9 cellular contexts compared by ENCODE assay signal in genomic region chr9:133403766-133404439, GRCh38. TPM values are rescaled to one million over a fixed set of nuclear protein-coding genes. Genes with fewer than 3 reads are reported as not detected.
A peak's percentile ranks its signal among the peaks of the same experiment; 100 is the strongest.
DNase-seq lines count a peak whose midpoint lies in the region; ATAC-seq and TF ChIP-seq lines count a peak whose summit lies in the region.
"Had no signal": no experiment of that assay in that cellular context is flagged by ENCODE, and none has a peak within 500 bp of the region (broad histone marks: within the 10 kb centered on the region; RNA-seq: fewer than 3 reads in every experiment).

No MANE protein-coding gene starts in this region.

- CTCF ChIA-PET in CD4-positive, alpha-beta memory T cell (lab: Charles Lee; ENCODE audit: partially characterized antibody) = interaction anchor here (0.7 to 4.0 kb wide), 7 partner anchors 19 to 591 kb away, joined by 3 to 20 read pairs (median 3); no protein-coding TSS in a partner anchor

- no peak overlapping the region for H3K4me3 Mint-ChIP-seq in CD4-positive, alpha-beta memory T cell
- no peak overlapping the region for H3K4me3 Mint-ChIP-seq in activated CD4-positive, alpha-beta T cell treated with anti-CD3 and anti-CD28 coated beads, Interleukin-2, amount 10 ng/mL, durations not matched to agents 24 days and 14 days
- H3K4me3 Mint-ChIP-seq: natural killer cell treated with Interleukin-12 subunit alpha and Interleukin-12 subunit beta and Interleukin-15 and Interleukin-18, amount 100 ng/mL, for 72 hours had no signal

- H3K27ac Mint-ChIP-seq in CD4-positive, alpha-beta memory T cell = peak overlapping the region in 4 of 7 donors; percentile 27 to 83 (median 66)
- no peak overlapping the region for H3K27ac Mint-ChIP-seq in activated CD4-positive, alpha-beta T cell treated with anti-CD3 and anti-CD28 coated beads, Interleukin-2, amount 10 ng/mL, durations not matched to agents 24 days and 14 days
- H3K27ac Mint-ChIP-seq: natural killer cell treated with Interleukin-12 subunit alpha and Interleukin-12 subunit beta and Interleukin-15 and Interleukin-18, amount 100 ng/mL, for 72 hours had no signal

- H3K27me3 Mint-ChIP-seq in CD4-positive, alpha-beta memory T cell = no peaks in the 10 kb centered on the region
- no peaks in the 10 kb centered on the region for H3K27me3 Mint-ChIP-seq in activated CD4-positive, alpha-beta T cell treated with anti-CD3 and anti-CD28 coated beads, Interleukin-2, amount 10 ng/mL, durations not matched to agents 24 days and 14 days
- H3K27me3 Mint-ChIP-seq: natural killer cell treated with Interleukin-12 subunit alpha and Interleukin-12 subunit beta and Interleukin-15 and Interleukin-18, amount 100 ng/mL, for 72 hours had no signal

- in situ Hi-C loops in KBM-7 (cut with MboI; ENCODE audit: low pct_unique_long_range_greater_than_20kb, low sequenced_read_pairs) = no loop called here

- H3K9me3 Mint-ChIP-seq in CD4-positive, alpha-beta memory T cell = no peaks in the 10 kb centered on the region
- no peaks in the 10 kb centered on the region for H3K9me3 Mint-ChIP-seq in activated CD4-positive, alpha-beta T cell treated with anti-CD3 and anti-CD28 coated beads, Interleukin-2, amount 10 ng/mL, durations not matched to agents 24 days and 14 days
- H3K9me3 Mint-ChIP-seq: natural killer cell treated with Interleukin-12 subunit alpha and Interleukin-12 subunit beta and Interleukin-15 and Interleukin-18, amount 100 ng/mL, for 72 hours had no signal

- POLR2A ChIA-PET in CD4-positive, alpha-beta memory T cell (lab: Charles Lee; ENCODE audit: partially characterized antibody) = interaction anchor here (1.2 to 2.1 kb wide), 4 partner anchors 12 to 48 kb away, joined by 3 to 4 read pairs (median 4); partner anchors contain the start of genes SURF1 and SURF2

- no peak overlapping the region for H3K27ac ChIP-seq in CD4-positive, alpha-beta memory T cell (ENCODE audit: low read depth, low read length)
- no peak overlapping the region for H3K27ac ChIP-seq in prostate gland

- DNase-seq in CD4-positive, alpha-beta memory T cell = peak; percentile 53 to 71 (median 54)
- DNase-seq in KBM-7 (peak; percentile 55), prostate gland (ENCODE audit: low spot score) (peak; percentile 51)
- DNase-seq in activated CD4-positive, alpha-beta T cell treated with anti-CD3 and anti-CD28 coated beads, Interleukin-2, amount 10 ng/mL, durations not matched to agents 24 days and 14 days = peak; percentile 84
- peak; percentile 32 for DNase-seq in effector CD8-positive, alpha-beta T cell (lab: John Stamatoyannopoulos, UW)

- 63% methylated on average over 14 of the region's 14 CpGs for WGBS in prostate gland

- peaks cover 7 to 11% (median 8%) of the 10 kb centered on the region in 4 donors for H3K4me1 Mint-ChIP-seq in CD4-positive, alpha-beta memory T cell
- peaks cover 10% of the 10 kb centered on the region for H3K4me1 Mint-ChIP-seq in activated CD4-positive, alpha-beta T cell treated with anti-CD3 and anti-CD28 coated beads, Interleukin-2, amount 10 ng/mL, durations not matched to agents 24 days and 14 days

- TF ChIP-seq CTCF in prostate gland (IDR thresholded peaks at IDR 0.05) = peak; percentile 11 to 74 (median 64)

- H3K4me1 ChIP-seq in CD4-positive, alpha-beta memory T cell (ENCODE audit: insufficient read depth, low read length) = peaks cover 5% of the 10 kb centered on the region
- H3K4me1 ChIP-seq in prostate gland (replicated peaks) = no peaks in the 10 kb centered on the region

- TF ChIP-seq POLR2A in prostate gland (IDR thresholded peaks at IDR 0.05) = no peak

- H3K36me3 Mint-ChIP-seq in CD4-positive, alpha-beta memory T cell = peaks cover 25 to 36% of the 10 kb centered on the region in 2 donors
- peaks cover 29% of the 10 kb centered on the region for H3K36me3 Mint-ChIP-seq in activated CD4-positive, alpha-beta T cell treated with anti-CD3 and anti-CD28 coated beads, Interleukin-2, amount 10 ng/mL, durations not matched to agents 24 days and 14 days (ENCODE audit: low read depth)

- intact Hi-C loops in CD4-positive, alpha-beta memory T cell (cut with micrococcal nuclease) = loop anchor here (1.0 kb wide), 1 partner anchor 165 kb away; no protein-coding TSS in a partner anchor
- intact Hi-C loops in activated CD4-positive, alpha-beta T cell treated with anti-CD3 and anti-CD28 coated beads, Interleukin-2, amount 10 ng/mL, durations not matched to agents 24 days and 14 days (cut with micrococcal nuclease) = loop anchor here (1.0 to 5.0 kb wide), 2 partner anchors 75 to 217 kb away; partner anchors contain the start of gene SLC2A6
- intact Hi-C loops in prostate gland (cut with DNase I) = no loop called here

- H3K9me3 ChIP-seq in CD4-positive, alpha-beta memory T cell (ENCODE audit: control insufficient read depth in 1 of 2, low read length in 2 of 2) = no peaks in the 10 kb centered on the region
- H3K9me3 ChIP-seq in prostate gland = no peaks in the 10 kb centered on the region

- H3K36me3 ChIP-seq in CD4-positive, alpha-beta memory T cell (ENCODE audit: insufficient read depth, low read length) = peaks cover 26% of the 10 kb centered on the region
- H3K36me3 ChIP-seq in prostate gland = peaks cover 0 to 3% of the 10 kb centered on the region in 2 donors

- no peaks in the 10 kb centered on the region for H3K27me3 ChIP-seq in CD4-positive, alpha-beta memory T cell (ENCODE audit: insufficient read depth, low read length)
- H3K27me3 ChIP-seq in prostate gland (replicated peaks; ENCODE audit: insufficient read depth) = no peaks in the 10 kb centered on the region

- H3K4me3 ChIP-seq in CD4-positive, alpha-beta memory T cell (ENCODE audit: low read length in 2 of 2) = no peak overlapping the region
- H3K4me3 ChIP-seq in prostate gland = no peak overlapping the region

- ATAC-seq in HG02938 (IDR thresholded peaks at IDR 0.05; ENCODE audit: unreplicated experiment) (no peak), GM19328 (IDR thresholded peaks at IDR 0.05; ENCODE audit: unreplicated experiment) (no peak), HG03354 (IDR thresholded peaks at IDR 0.05; ENCODE audit: poor library complexity, severe bottlenecking, unreplicated experiment) (no peak)

RNA-seq across cellular contexts. Expression of gene REXO4, which starts 13.9 kb away (rescaled TPM):
- total RNA-seq in CD4-positive, alpha-beta memory T cell = 10 to 100 TPM; 38.7 to 39.0 TPM
- 10 to 100 TPM; 10.7 to 25.2 TPM for polyA plus RNA-seq in CD4-positive, alpha-beta memory T cell
- total RNA-seq in activated CD4-positive, alpha-beta T cell treated with anti-CD3 and anti-CD28 coated beads, Interleukin-2, amount 10 ng/mL, durations not matched to agents 24 days and 14 days = 39.9 and 42.3 TPM in 2 replicates
- 10 to 100 TPM; 20.8 to 34.5 TPM for total RNA-seq in prostate gland

RNA-seq across cellular contexts. Expression of gene ADAMTS13, which starts 18.3 kb away (rescaled TPM):
- total RNA-seq in CD4-positive, alpha-beta memory T cell = 1 to 10 TPM; 1.5 to 1.7 TPM
- not detected for polyA plus RNA-seq in CD4-positive, alpha-beta memory T cell
- 1.3 and 1.5 TPM in 2 replicates for total RNA-seq in activated CD4-positive, alpha-beta T cell treated with anti-CD3 and anti-CD28 coated beads, Interleukin-2, amount 10 ng/mL, durations not matched to agents 24 days and 14 days
- total RNA-seq in prostate gland = 1 to 10 TPM; 2.8 to 8.1 TPM

RNA-seq across cellular contexts. Expression of gene STKLD1, which starts 27.7 kb away (rescaled TPM):
- 1 to 10 TPM; 1.4 to 2.1 TPM for total RNA-seq in CD4-positive, alpha-beta memory T cell
- 1 to 10 TPM in 1 of 2 donors, not detected in 1; 1.5 TPM for polyA plus RNA-seq in CD4-positive, alpha-beta memory T cell
- 0.16 and 0.33 TPM in 2 replicates for total RNA-seq in activated CD4-positive, alpha-beta T cell treated with anti-CD3 and anti-CD28 coated beads, Interleukin-2, amount 10 ng/mL, durations not matched to agents 24 days and 14 days
- 1 to 10 TPM in 1 of 2 donors, under 1 TPM in 1; 0.87 to 1.0 TPM for total RNA-seq in prostate gland

RNA-seq across cellular contexts. Expression of gene SURF4, which starts 28.0 kb away (rescaled TPM):
- total RNA-seq in CD4-positive, alpha-beta memory T cell = 100 to 1,000 TPM; 103 to 110 TPM
- polyA plus RNA-seq in CD4-positive, alpha-beta memory T cell = 100 to 1,000 TPM; 156 to 264 TPM
- total RNA-seq in activated CD4-positive, alpha-beta T cell treated with anti-CD3 and anti-CD28 coated beads, Interleukin-2, amount 10 ng/mL, durations not matched to agents 24 days and 14 days = 235 and 240 TPM in 2 replicates
- 100 to 1,000 TPM; 185 to 204 TPM for total RNA-seq in prostate gland

RNA-seq across cellular contexts. Expression of gene SURF2, which starts 47.6 kb away (rescaled TPM):
- 10 to 100 TPM; 19.5 to 19.8 TPM for total RNA-seq in CD4-positive, alpha-beta memory T cell
- 10 to 100 TPM; 29.7 to 46.7 TPM for polyA plus RNA-seq in CD4-positive, alpha-beta memory T cell
- 28.5 and 29.3 TPM in 2 replicates for total RNA-seq in activated CD4-positive, alpha-beta T cell treated with anti-CD3 and anti-CD28 coated beads, Interleukin-2, amount 10 ng/mL, durations not matched to agents 24 days and 14 days
- 10 to 100 TPM; 16.4 to 57.6 TPM for total RNA-seq in prostate gland

Comparison
In these comparisons a context has a peak if more than half of its experiments do, and no peak if none do; other contexts are left out.
1. DNase-seq: peak in every context shown above with its lines; median percentile 84 in activated CD4-positive, alpha-beta T cell treated with anti-CD3 and anti-CD28 coated beads, Interleukin-2, amount 10 ng/mL, durations not matched to agents 24 days and 14 days; 55 in KBM-7; 54 in CD4-positive, alpha-beta memory T cell; 51 in prostate gland; 32 in effector CD8-positive, alpha-beta T cell.